Comparison of ENCODE assay signal across 11 cellular contexts in the genomic region with DNA sequence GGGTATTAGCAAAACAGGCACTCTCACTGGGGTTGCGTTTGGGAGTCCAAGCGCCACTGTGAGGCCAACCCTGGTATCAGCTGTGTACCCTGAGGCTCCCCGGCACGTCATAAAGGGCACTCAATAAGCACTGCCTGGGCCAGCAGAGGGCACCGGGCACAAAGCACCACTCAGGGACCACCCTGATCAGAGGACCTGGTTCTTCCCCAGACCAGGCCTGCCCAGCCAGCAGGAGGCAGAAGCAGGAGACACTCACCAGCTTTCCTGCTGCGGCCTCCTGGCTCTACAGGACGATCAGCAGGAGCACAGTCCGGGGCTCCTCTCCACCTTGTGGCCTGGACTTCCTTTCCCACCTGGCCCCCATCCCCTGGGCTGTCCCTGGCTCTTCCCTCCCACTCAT. TPM values are rescaled to one million over a fixed set of nuclear protein-coding genes. Genes with fewer than 3 reads are reported as not detected.
A peak's percentile ranks its signal among the peaks of the same experiment; 100 is the strongest.
DNase-seq lines count a peak whose midpoint lies in the region; ATAC-seq and TF ChIP-seq lines count a peak whose summit lies in the region.
"Had no signal": no experiment of that assay in that cellular context is flagged by ENCODE, and none has a peak within 500 bp of the region (broad histone marks: within the 10 kb centered on the region; RNA-seq: fewer than 3 reads in every experiment).

No MANE protein-coding gene starts in this region.

- no peak overlapping the region for H3K4me3 ChIP-seq in DOHH2 (ENCODE audit: low read length)
- H3K4me3 ChIP-seq in Karpas-422 (ENCODE audit: low read length) = no peak overlapping the region
- H3K4me3 ChIP-seq in brain microvascular endothelial cell (ENCODE audit: low read depth, low read length) = no peak overlapping the region

- peak overlapping the region in 2 of 8 donors; percentile 51 to 62 for H3K4me3 Mint-ChIP-seq in naive B cell

- H3K27me3 ChIP-seq in DOHH2 (ENCODE audit: control insufficient read depth, low read length) (no peaks in the 10 kb centered on the region), Karpas-422 (ENCODE audit: low read length) (no peaks in the 10 kb centered on the region), brain microvascular endothelial cell (replicated peaks) (no peaks in the 10 kb centered on the region)

- no peaks in the 10 kb centered on the region for H3K27me3 Mint-ChIP-seq in naive B cell

- peak; percentile 65 to 79 for ATAC-seq in naive B cell (ENCODE audit: low read depth in 2 of 2)
- ATAC-seq in HG03108 (IDR thresholded peaks at IDR 0.05; ENCODE audit: unreplicated experiment) = no peak
- no peak for ATAC-seq in GM18868 (IDR thresholded peaks at IDR 0.05; ENCODE audit: unreplicated experiment)

- H3K4me1 Mint-ChIP-seq in naive B cell = peaks cover 40 to 64% (median 48%) of the 10 kb centered on the region in 3 donors

- H3K4me2 ChIP-seq in DOHH2 (ENCODE audit: low read length) (no peak overlapping the region), Karpas-422 (ENCODE audit: low read depth, low read length, poor library complexity, severe bottlenecking) (no peak overlapping the region)

- 0 out of 2 replicates have a peak, but pooled peaks cover 2% of the 10 kb centered on the region for H3F3A ChIP-seq in DOHH2 (ENCODE audit: control insufficient read depth, insufficient read depth)

- H3K36me3 ChIP-seq in DOHH2 (ENCODE audit: control insufficient read depth, low read length) (peaks cover 43% of the 10 kb centered on the region), Karpas-422 (ENCODE audit: insufficient read depth, low read length) (peaks cover 3% of the 10 kb centered on the region; the same call in 1 of the 2 replicates), brain microvascular endothelial cell (replicated peaks) (peaks cover 40% of the 10 kb centered on the region)

- H3K27ac ChIP-seq in DOHH2 (ENCODE audit: low read depth, low read length) = no peak overlapping the region
- H3K27ac ChIP-seq in Karpas-422 (ENCODE audit: low read length) = no peak overlapping the region
- no peak overlapping the region for H3K27ac ChIP-seq in brain microvascular endothelial cell

- TF ChIP-seq CTCF in DOHH2 (IDR thresholded peaks at IDR 0.05; ENCODE audit: low read depth, low read length, poor library complexity, severe bottlenecking) = peak; percentile 32
- peak; percentile 23 for TF ChIP-seq CTCF in brain microvascular endothelial cell (IDR thresholded peaks at IDR 0.05; ENCODE audit: low read depth, low read length, missing control alignments)

- peaks cover 43% of the 10 kb centered on the region for H3K79me2 ChIP-seq in DOHH2 (ENCODE audit: control insufficient read depth, low read length)
- H3K79me2 ChIP-seq in Karpas-422 (ENCODE audit: low read length) = peaks cover 22% of the 10 kb centered on the region

- peak; percentile 61 for DNase-seq in Karpas-422
- no peak for DNase-seq in brain microvascular endothelial cell
- peak; percentile 22 for DNase-seq in naive B cell
- no peak for DNase-seq in MV-4-11 (lab: John Stamatoyannopoulos, UW)
- DNase-seq in stimulated activated CD4-positive, alpha-beta T cell treated with anti-CD3 and anti-CD28 coated beads, Interleukin-4, amount 100 ng/mL, for 24 hours = no peak
- DNase-seq: NCI-H187 treated with DMSO at 0.1 percent for 48 hours; stimulated activated CD4-positive, alpha-beta T cell treated with anti-CD3 and anti-CD28 coated beads, Interleukin-2, amount 100 ng/mL, for 48 hours had no signal

- no peaks in the 10 kb centered on the region for H3K9me3 Mint-ChIP-seq in naive B cell

- no peak overlapping the region for H2AFZ ChIP-seq in Karpas-422 (ENCODE audit: low read length)

- no peaks in the 10 kb centered on the region for H4K20me1 ChIP-seq in DOHH2 (ENCODE audit: control insufficient read depth, insufficient read depth, low read depth, low read length)
- H4K20me1 ChIP-seq in Karpas-422 (ENCODE audit: insufficient read depth, low read depth, low read length) = peaks cover 14% of the 10 kb centered on the region; the same call in 1 of the 2 replicates

- no peaks in the 10 kb centered on the region for H3K9me3 ChIP-seq in DOHH2 (ENCODE audit: control insufficient read depth, insufficient read depth, low read length)
- H3K9me3 ChIP-seq in Karpas-422 (ENCODE audit: low read length) = no peaks in the 10 kb centered on the region

- no peak overlapping the region for H3K9ac ChIP-seq in Karpas-422 (ENCODE audit: low read length)

- H3K4me1 ChIP-seq in DOHH2 (ENCODE audit: control insufficient read depth, low read length) (peaks cover 20% of the 10 kb centered on the region), Karpas-422 (ENCODE audit: low read length) (peaks cover 19% of the 10 kb centered on the region)

- peak overlapping the region in 2 of 6 donors; percentile 67 to 77 for H3K27ac Mint-ChIP-seq in naive B cell

- no peaks in the 10 kb centered on the region for H3K36me3 Mint-ChIP-seq in naive B cell

- H3K9me2 ChIP-seq in DOHH2 (replicated peaks; ENCODE audit: control insufficient read depth, low read length) (no peaks in the 10 kb centered on the region), Karpas-422 (replicated peaks; ENCODE audit: insufficient read depth, low read length) (no peaks in the 10 kb centered on the region)

- in situ Hi-C loops in brain microvascular endothelial cell (cut with HindIII; ENCODE audit: low pct_ligation_motif_present, low sequenced_read_pairs) = no loop called here

RNA-seq across cellular contexts. Expression of a gene that starts 12.6 kb away (rescaled TPM):
- 28.6 and 42.8 TPM in 2 replicates for total RNA-seq in Karpas-422 (2014; rRNA removed; shearing (Covaris generic); ENCODE audit: low replicate concordance)
- 100 to 1,000 TPM in 2 of 6 donors, 10 to 100 TPM in 4; 71.9 to 121 (median 84.2) TPM for polyA plus RNA-seq in naive B cell (ENCODE audit: low read depth in 6 of 6)

RNA-seq across cellular contexts. Expression of a gene that starts 50.2 kb away (rescaled TPM):
- not detected in 2 replicates for total RNA-seq in Karpas-422 (2014; rRNA removed; shearing (Covaris generic); ENCODE audit: low replicate concordance)
- polyA plus RNA-seq in naive B cell (ENCODE audit: low read depth in 6 of 6) = not detected
- polyA plus RNA-seq: adipose tissue had no signal

Comparison
In these comparisons a context has a peak if more than half of its experiments do, and no peak if none do; other contexts are left out.
1. DNase-seq: peak in Karpas-422 (single experiment) and naive B cell (single experiment); none in brain microvascular endothelial cell (single experiment), MV-4-11 (single experiment) and stimulated activated CD4-positive, alpha-beta T cell treated with anti-CD3 and anti-CD28 coated beads, Interleukin-4, amount 100 ng/mL, for 24 hours (single experiment).
2. ATAC-seq: peak in naive B cell (2 of 2); none in HG03108 (single experiment) and GM18868 (single experiment).